Comparison of ENCODE assay signal across 8 cellular contexts in the genomic region with DNA sequence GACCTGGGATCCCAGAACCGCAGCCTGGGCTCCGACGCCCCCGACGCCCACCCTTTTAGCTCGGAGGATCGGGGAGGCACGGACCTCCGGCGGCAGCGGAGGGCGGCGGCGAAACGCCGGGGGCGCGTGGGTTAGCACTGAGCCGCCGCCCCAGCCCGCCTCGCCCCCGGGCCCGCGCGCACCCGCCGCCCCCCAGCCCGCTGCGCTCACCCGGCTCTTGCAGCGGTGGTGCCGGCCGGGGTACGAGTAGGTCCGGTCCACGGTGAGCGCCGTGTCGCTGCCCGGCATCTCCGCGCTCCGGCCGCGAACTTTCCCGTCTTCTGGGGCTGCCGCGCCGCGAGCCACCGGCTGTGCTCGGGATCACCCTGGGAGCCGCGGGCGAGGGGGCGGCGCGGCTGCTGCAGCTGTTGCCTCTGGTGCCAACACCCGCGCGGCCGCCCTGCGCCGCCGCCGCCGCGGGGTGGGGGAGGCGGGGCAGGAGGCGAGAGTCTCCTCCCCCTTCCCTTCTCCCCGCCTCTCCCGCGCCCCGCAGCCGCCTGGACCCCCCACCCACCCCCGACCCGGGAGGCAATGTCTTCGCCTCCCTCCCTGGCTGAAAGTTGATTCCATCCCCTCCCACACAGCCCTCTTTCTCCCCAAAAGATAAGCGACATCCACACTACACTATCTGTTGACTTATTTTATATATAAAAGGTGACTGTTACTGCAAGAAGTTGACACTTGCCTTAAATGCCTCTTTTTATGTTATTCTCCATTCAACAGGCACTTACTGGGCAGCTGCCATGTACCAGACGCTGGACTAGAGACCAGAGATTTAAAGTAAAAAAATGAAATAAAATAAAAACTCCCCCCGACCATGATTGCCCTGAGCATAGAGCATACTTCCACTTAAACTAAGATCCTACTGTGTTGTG. TPM values are rescaled to one million over a fixed set of nuclear protein-coding genes. Genes with fewer than 3 reads are reported as not detected.
A peak's percentile ranks its signal among the peaks of the same experiment; 100 is the strongest.
DNase-seq lines count a peak whose midpoint lies in the region; ATAC-seq and TF ChIP-seq lines count a peak whose summit lies in the region.

A gene with protein sequence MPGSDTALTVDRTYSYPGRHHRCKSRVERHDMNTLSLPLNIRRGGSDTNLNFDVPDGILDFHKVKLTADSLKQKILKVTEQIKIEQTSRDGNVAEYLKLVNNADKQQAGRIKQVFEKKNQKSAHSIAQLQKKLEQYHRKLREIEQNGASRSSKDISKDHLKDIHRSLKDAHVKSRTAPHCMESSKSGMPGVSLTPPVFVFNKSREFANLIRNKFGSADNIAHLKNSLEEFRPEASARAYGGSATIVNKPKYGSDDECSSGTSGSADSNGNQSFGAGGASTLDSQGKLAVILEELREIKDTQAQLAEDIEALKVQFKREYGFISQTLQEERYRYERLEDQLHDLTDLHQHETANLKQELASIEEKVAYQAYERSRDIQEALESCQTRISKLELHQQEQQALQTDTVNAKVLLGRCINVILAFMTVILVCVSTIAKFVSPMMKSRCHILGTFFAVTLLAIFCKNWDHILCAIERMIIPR (minus strand): TSS at position 415 of the 914 bp plus-strand sequence. CDS start 127 bp downstream, at position 288.

- H3K27me3 ChIP-seq in ectodermal cell (ENCODE audit: control insufficient read depth, insufficient read depth, low read length, poor library complexity, severe bottlenecking), result peaks cover 28% of the 10 kb centered on the region
- no peaks in the 10 kb centered on the region for H3K27me3 ChIP-seq in liver (ENCODE audit: control insufficient read depth in 4 of 4, insufficient read depth in 4 of 4, low read length in 3 of 4)

- no peak for TF ChIP-seq RAD21 in liver (IDR thresholded peaks at IDR 0.05)

- H3K36me3 ChIP-seq in ectodermal cell (ENCODE audit: control insufficient read depth, insufficient read depth, low read length) (no peaks in the 10 kb centered on the region), liver (ENCODE audit: control insufficient read depth in 4 of 4, insufficient read depth in 3 of 4, low read depth in 1 of 4, low read length in 3 of 4) (no peaks in the 10 kb centered on the region)

- peak within 1 kb of the TSS; percentile 79 for H3K4me3 Mint-ChIP-seq in T-helper 2 cell treated with Interferon-gamma antibody and Interleukin-4, amounts not matched to agents 5 μg/mL and 100 μg/mL, for 36 hours
- peak within 1 kb of the TSS; percentile 82 for H3K4me3 Mint-ChIP-seq in stimulated activated effector memory CD8-positive, alpha-beta T cell treated with anti-CD3 and anti-CD28 coated beads, Interleukin-12 subunit alpha, Interleukin-12 subunit beta, amount 100 ng/mL, for 72 hours

- no peak for TF ChIP-seq CTCF in liver (IDR thresholded peaks at IDR 0.05; ENCODE audit: low read depth, low read length, missing input control)

- H3K27ac ChIP-seq in ectodermal cell (ENCODE audit: insufficient read depth, low read depth, low read length, poor library complexity, severe bottlenecking) (no peak within 1 kb of the TSS), liver (ENCODE audit: low read depth in 1 of 2, low read length in 2 of 2) (peak within 1 kb of the TSS; percentile 60 to 61)

- H3K4me1 ChIP-seq in ectodermal cell (ENCODE audit: control insufficient read depth, insufficient read depth, low read length) (no peaks in the 10 kb centered on the region), liver (ENCODE audit: control insufficient read depth in 4 of 4, insufficient read depth in 4 of 4, low read length in 3 of 4) (peaks cover 2 to 17% (median 4%) of the 10 kb centered on the region in 4 donors)

- H3K4me1 Mint-ChIP-seq in T-helper 2 cell treated with Interferon-gamma antibody and Interleukin-4, amounts not matched to agents 5 μg/mL and 100 μg/mL, for 36 hours (ENCODE audit: low read depth), result peaks cover 2% of the 10 kb centered on the region
- H3K4me1 Mint-ChIP-seq in stimulated activated effector memory CD8-positive, alpha-beta T cell treated with anti-CD3 and anti-CD28 coated beads, Interleukin-12 subunit alpha, Interleukin-12 subunit beta, amount 100 ng/mL, for 72 hours, result peaks cover 28% of the 10 kb centered on the region

- no peaks in the 10 kb centered on the region for H3K9me3 Mint-ChIP-seq in T-helper 2 cell treated with Interferon-gamma antibody and Interleukin-4, amounts not matched to agents 5 μg/mL and 100 μg/mL, for 36 hours
- no peaks in the 10 kb centered on the region for H3K9me3 Mint-ChIP-seq in stimulated activated effector memory CD8-positive, alpha-beta T cell treated with anti-CD3 and anti-CD28 coated beads, Interleukin-12 subunit alpha, Interleukin-12 subunit beta, amount 100 ng/mL, for 72 hours

- ATAC-seq in GM19043 (IDR thresholded peaks at IDR 0.05; ENCODE audit: low read depth, unreplicated experiment) (peak; percentile 47), HG03280 (IDR thresholded peaks at IDR 0.05; ENCODE audit: unreplicated experiment) (peak; percentile 69), GM18858 (IDR thresholded peaks at IDR 0.05; ENCODE audit: unreplicated experiment) (no peak)
- ATAC-seq in stimulated activated effector memory CD8-positive, alpha-beta T cell treated with anti-CD3 and anti-CD28 coated beads, Interleukin-12 subunit alpha, Interleukin-12 subunit beta, amount 100 ng/mL, for 72 hours, result peak; percentile 83

- DNase-seq in CD1c-positive myeloid dendritic cell (ENCODE audit: extremely low spot score), result peak; percentile 32
- DNase-seq in T-helper 2 cell treated with Interferon-gamma antibody and Interleukin-4, amounts not matched to agents 5 μg/mL and 100 μg/mL, for 36 hours (ENCODE audit: low spot score), result peak; percentile 7
- DNase-seq in stimulated activated effector memory CD8-positive, alpha-beta T cell treated with anti-CD3 and anti-CD28 coated beads, Interleukin-12 subunit alpha, Interleukin-12 subunit beta, amount 100 ng/mL, for 72 hours (ENCODE audit: low spot score in 2 of 2), result peak in 1 of 2 donors; percentile 51

- H3K9ac ChIP-seq in liver (ENCODE audit: low read depth in 1 of 2, low read length in 2 of 2), result peak within 1 kb of the TSS in 1 of 2 donors; percentile 39

- H3K27me3 Mint-ChIP-seq in T-helper 2 cell treated with Interferon-gamma antibody and Interleukin-4, amounts not matched to agents 5 μg/mL and 100 μg/mL, for 36 hours (ENCODE audit: low read depth), result peaks cover 72% of the 10 kb centered on the region

- H3K9me3 ChIP-seq in ectodermal cell (ENCODE audit: control insufficient read depth, low read length) (no peaks in the 10 kb centered on the region), liver (ENCODE audit: control insufficient read depth in 4 of 4, low read length in 3 of 4) (no peaks in the 10 kb centered on the region)

- H3K36me3 Mint-ChIP-seq in T-helper 2 cell treated with Interferon-gamma antibody and Interleukin-4, amounts not matched to agents 5 μg/mL and 100 μg/mL, for 36 hours (ENCODE audit: low read depth), result no peaks in the 10 kb centered on the region
- H3K36me3 Mint-ChIP-seq in stimulated activated effector memory CD8-positive, alpha-beta T cell treated with anti-CD3 and anti-CD28 coated beads, Interleukin-12 subunit alpha, Interleukin-12 subunit beta, amount 100 ng/mL, for 72 hours, result no peaks in the 10 kb centered on the region

- WGBS in ectodermal cell, 2 experiments, result 0 to 2% methylated on average over 73 to 80 of the region's 82 CpGs
- whole genome bisulfite sequencing in liver, result 4% methylated on average over 82 of the region's 82 CpGs

- H3K4me3 ChIP-seq in ectodermal cell (ENCODE audit: insufficient read depth, low read depth, low read length) (peak within 1 kb of the TSS; percentile 62), liver (ENCODE audit: low read depth in 1 of 3, low read length in 3 of 3) (peak within 1 kb of the TSS; percentile 32 to 87 (median 70))

- H3K27ac Mint-ChIP-seq in T-helper 2 cell treated with Interferon-gamma antibody and Interleukin-4, amounts not matched to agents 5 μg/mL and 100 μg/mL, for 36 hours, result no peak within 1 kb of the TSS
- peak within 1 kb of the TSS; percentile 73 for H3K27ac Mint-ChIP-seq in stimulated activated effector memory CD8-positive, alpha-beta T cell treated with anti-CD3 and anti-CD28 coated beads, Interleukin-12 subunit alpha, Interleukin-12 subunit beta, amount 100 ng/mL, for 72 hours

TF ChIP-seq in liver, 16 proteins besides CTCF, POLR2A, EP300 and RAD21 (continues in another document):
- TF ChIP-seq TAF1 (conservative IDR thresholded peaks at IDR 0.05), result no peak
- no peak for TF ChIP-seq HNF4G (IDR thresholded peaks at IDR 0.05)
- TF ChIP-seq, protein P1, sequence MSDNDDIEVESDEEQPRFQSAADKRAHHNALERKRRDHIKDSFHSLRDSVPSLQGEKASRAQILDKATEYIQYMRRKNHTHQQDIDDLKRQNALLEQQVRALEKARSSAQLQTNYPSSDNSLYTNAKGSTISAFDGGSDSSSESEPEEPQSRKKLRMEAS (IDR thresholded peaks at IDR 0.05), result no peak
- TF ChIP-seq EGR1 (IDR thresholded peaks at IDR 0.05; ENCODE audit: low read depth in 2 of 2), result no peak
- no peak for TF ChIP-seq RXRA (IDR thresholded peaks at IDR 0.05)
- TF ChIP-seq, protein P2, sequence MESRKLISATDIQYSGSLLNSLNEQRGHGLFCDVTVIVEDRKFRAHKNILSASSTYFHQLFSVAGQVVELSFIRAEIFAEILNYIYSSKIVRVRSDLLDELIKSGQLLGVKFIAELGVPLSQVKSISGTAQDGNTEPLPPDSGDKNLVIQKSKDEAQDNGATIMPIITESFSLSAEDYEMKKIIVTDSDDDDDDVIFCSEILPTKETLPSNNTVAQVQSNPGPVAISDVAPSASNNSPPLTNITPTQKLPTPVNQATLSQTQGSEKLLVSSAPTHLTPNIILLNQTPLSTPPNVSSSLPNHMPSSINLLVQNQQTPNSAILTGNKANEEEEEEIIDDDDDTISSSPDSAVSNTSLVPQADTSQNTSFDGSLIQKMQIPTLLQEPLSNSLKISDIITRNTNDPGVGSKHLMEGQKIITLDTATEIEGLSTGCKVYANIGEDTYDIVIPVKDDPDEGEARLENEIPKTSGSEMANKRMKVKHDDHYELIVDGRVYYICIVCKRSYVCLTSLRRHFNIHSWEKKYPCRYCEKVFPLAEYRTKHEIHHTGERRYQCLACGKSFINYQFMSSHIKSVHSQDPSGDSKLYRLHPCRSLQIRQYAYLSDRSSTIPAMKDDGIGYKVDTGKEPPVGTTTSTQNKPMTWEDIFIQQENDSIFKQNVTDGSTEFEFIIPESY (IDR thresholded peaks at IDR 0.05), result no peak
- TF ChIP-seq FOXA2 (IDR thresholded peaks at IDR 0.05), result no peak
- TF ChIP-seq, protein P3, sequence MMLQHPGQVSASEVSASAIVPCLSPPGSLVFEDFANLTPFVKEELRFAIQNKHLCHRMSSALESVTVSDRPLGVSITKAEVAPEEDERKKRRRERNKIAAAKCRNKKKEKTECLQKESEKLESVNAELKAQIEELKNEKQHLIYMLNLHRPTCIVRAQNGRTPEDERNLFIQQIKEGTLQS (IDR thresholded peaks at IDR 0.05), result no peak

RNA-seq across cellular contexts. Expression of the gene that starts here (rescaled TPM):
- polyA plus RNA-seq in ectodermal cell (2013, experiment 1 of 4), result 8.2 TPM
- 9.9 TPM for polyA plus RNA-seq in ectodermal cell (2013, experiment 2 of 4)
- polyA plus RNA-seq in ectodermal cell (2013, experiment 3 of 4), result 5.9 TPM
- 7.8 TPM for polyA plus RNA-seq in ectodermal cell (2013, experiment 4 of 4)
- 1 to 10 TPM; 1.4 to 2.3 TPM for total RNA-seq in liver
- 1 to 10 TPM in 1 of 2 donors, under 1 TPM in 1; 0.81 to 1.5 TPM for polyA plus RNA-seq in liver
